18 cellular contexts compared by ENCODE assay signal in genomic region chr5:122089614-122090013, GRCh38. TPM values are rescaled to one million over a fixed set of nuclear protein-coding genes. Genes with fewer than 3 reads are reported as not detected.
DNase-seq lines count a peak whose midpoint lies in the region; ATAC-seq and TF ChIP-seq lines count a peak whose summit lies in the region.
"Had no signal": no experiment of that assay in that cellular context is flagged by ENCODE, and none has a peak within 500 bp of the region (broad histone marks: within the 10 kb centered on the region; RNA-seq: fewer than 3 reads in every experiment).

No MANE protein-coding gene starts in this region.

- H3K23ac ChIP-seq in H9 (ENCODE audit: insufficient read length, low read depth, low read length) = no peak overlapping the region

- H3K23me2 ChIP-seq in H9 (ENCODE audit: insufficient read length, low read depth, low read length, poor library complexity, severe bottlenecking) = no peaks in the 10 kb centered on the region

- H3K36me3 ChIP-seq in adipocyte (ENCODE audit: control insufficient read depth, insufficient read depth, low read length, severe bottlenecking) = no peaks in the 10 kb centered on the region

- DNase-seq in AG04449 (ENCODE audit: low read depth, low spot score) (peak; percentile 92), H9 (no peak), adipocyte (ENCODE audit: low read depth) (peak; percentile 56), foreskin fibroblast (peak; percentile 85 to 86), NCI-H2171 treated with DMSO at 0.1 percent for 48 hours (lab: John Stamatoyannopoulos, UW) (no peak), SIG-M5 treated with dmso at 0.1 percent for 504 hours (lab: John Stamatoyannopoulos, UW; ENCODE audit: unreplicated experiment) (no peak)
- no peak for DNase-seq in activated effector memory CD4-positive, alpha-beta T cell treated with anti-CD3 and anti-CD28 coated beads, Interleukin-2, amount 50 U/mL, for 16 hours
- DNase-seq: foreskin melanocyte; islet precursor cell; NCI-H1436; SIG-M5; stimulated activated CD4-positive, alpha-beta T cell treated with anti-CD3 and anti-CD28 coated beads, Interleukin-4, amount 100 ng/mL, for 1 hour; stimulated activated naive CD4-positive, alpha-beta T cell had no signal

- H3K14ac ChIP-seq in H9 (ENCODE audit: insufficient read depth, low read length) = no peak overlapping the region

- no peak overlapping the region for H2BK12ac ChIP-seq in H9 (ENCODE audit: insufficient read length, low read depth, low read length)

- WGBS in H9 (ENCODE audit: extremely low coverage, insufficient read length, low lambda C conversion rate) = no CpG with 5 or more reads among the region's 2 CpGs

- no peak overlapping the region for H2BK120ac ChIP-seq in H9 (ENCODE audit: low read depth, low read length, poor library complexity, severe bottlenecking)

- no peak overlapping the region for H3K56ac ChIP-seq in H9 (ENCODE audit: insufficient read length, low read depth, low read length)

- ATAC-seq in HG03571 (IDR thresholded peaks at IDR 0.05; ENCODE audit: unreplicated experiment) = no peak
- ATAC-seq: HCT116 had no signal

- H3K79me1 ChIP-seq in H9 (ENCODE audit: insufficient read depth, low read depth, low read length, poor library complexity, severe bottlenecking) = no peaks in the 10 kb centered on the region

- no peaks in the 10 kb centered on the region; the same call in 1 of the 2 replicates for H3K4me1 ChIP-seq in H9 (ENCODE audit: insufficient read depth, low read length)
- H3K4me1 ChIP-seq in adipocyte (ENCODE audit: control insufficient read depth, insufficient read depth, low read length) = peaks cover 45% of the 10 kb centered on the region

- H4K5ac ChIP-seq in H9 (ENCODE audit: insufficient read length, low read depth, low read length) = no peak overlapping the region

- H2BK5ac ChIP-seq in H9 (ENCODE audit: insufficient read length, low read length) = no peak overlapping the region

- no peak overlapping the region for H2AK5ac ChIP-seq in H9 (ENCODE audit: insufficient read length, low read length)

- H3K4me1 Mint-ChIP-seq in H9 = peaks cover 4 to 11% of the 10 kb centered on the region in 2 experiments
- H3K4me1 Mint-ChIP-seq: activated naive CD4-positive, alpha-beta T cell treated with anti-CD3 and anti-CD28 coated beads, Interleukin-2, amount 50 U/mL, for 24 hours had no signal

- H3K4me3 ChIP-seq in AG04449 (ENCODE audit: low read depth, low read length) (no peak overlapping the region), adipocyte (ENCODE audit: low read length) (no peak overlapping the region), foreskin fibroblast (ENCODE audit: low read depth in 1 of 2, low read length in 2 of 2) (no peak overlapping the region)

- no peak overlapping the region for H3K4me3 Mint-ChIP-seq in H9
- H3K4me3 Mint-ChIP-seq: activated naive CD4-positive, alpha-beta T cell treated with anti-CD3 and anti-CD28 coated beads, Interleukin-2, amount 50 U/mL, for 24 hours; dendritic cell treated with granulocyte-macrophage colony-stimulating factor and Interleukin-4, amounts not matched to agents 40 ng/mL and 50 ng/mL, for 4 days had no signal

- no peak overlapping the region for H2BK15ac ChIP-seq in H9 (ENCODE audit: low read depth, low read length)

- no peak overlapping the region for H3K18ac ChIP-seq in H9 (ENCODE audit: insufficient read length, low read depth, low read length)

- no peaks in the 10 kb centered on the region for H3K27me3 Mint-ChIP-seq in H9 (ENCODE audit: low read depth)
- H3K27me3 Mint-ChIP-seq: activated naive CD4-positive, alpha-beta T cell treated with anti-CD3 and anti-CD28 coated beads, Interleukin-2, amount 50 U/mL, for 24 hours; dendritic cell treated with granulocyte-macrophage colony-stimulating factor and Interleukin-4, amounts not matched to agents 40 ng/mL and 50 ng/mL, for 4 days had no signal

- H3K9ac ChIP-seq in H9 (ENCODE audit: extremely low read depth, insufficient read length, low read length) (no peak overlapping the region), adipocyte (ENCODE audit: low read length) (peak overlapping the region; percentile 24)

- no peak overlapping the region for H3K27ac ChIP-seq in H9 (ENCODE audit: insufficient read length, low read depth, low read length)
- H3K27ac ChIP-seq: VCaP had no signal

- H3T11ph ChIP-seq in H9 (ENCODE audit: low read length) = no peak overlapping the region

- CTCF ChIA-PET in AG04449 (lab: Yijun Ruan, JAX) = interaction anchor here (2.0 to 7.1 kb wide), 2 partner anchors 13 to 65 kb away, joined by 5 to 82 read pairs; partner anchors contain the start of gene LOX

- H2BK20ac ChIP-seq in H9 (ENCODE audit: low read depth, low read length, poor library complexity, severe bottlenecking) = no peak overlapping the region

- peak overlapping the region in 2 of 3 experiments; percentile 20 to 22; a peak in 1 of 7 replicates for H3K27ac Mint-ChIP-seq in H9
- H3K27ac Mint-ChIP-seq: activated naive CD4-positive, alpha-beta T cell treated with anti-CD3 and anti-CD28 coated beads, Interleukin-2, amount 50 U/mL, for 24 hours; dendritic cell treated with granulocyte-macrophage colony-stimulating factor and Interleukin-4, amounts not matched to agents 40 ng/mL and 50 ng/mL, for 4 days had no signal

- no peak overlapping the region for H3K4me2 ChIP-seq in H9 (ENCODE audit: insufficient read depth, insufficient read length, low read length)

- no peaks in the 10 kb centered on the region for H3K79me2 ChIP-seq in H9 (ENCODE audit: insufficient read depth, low read length)

- POLR2A ChIA-PET in AG04449 (lab: Yijun Ruan, JAX) = interaction anchor here (1.0 to 5.0 kb wide), 4 partner anchors 12 to 121 kb away, joined by 4 to 45 read pairs (median 6); partner anchors contain the start of gene LOX

- H3K4ac ChIP-seq in H9 (ENCODE audit: low read depth, low read length) = no peak overlapping the region

- H3K27me3 ChIP-seq in H9 (ENCODE audit: insufficient read depth, low read length) (no peaks in the 10 kb centered on the region), adipocyte (replicated peaks; ENCODE audit: control insufficient read depth, insufficient read depth, low read length) (no peaks in the 10 kb centered on the region)

- no peaks in the 10 kb centered on the region for H3K9me3 ChIP-seq in H9 (ENCODE audit: control insufficient read depth, low read depth, low read length)
- H3K9me3 ChIP-seq in adipocyte (ENCODE audit: control insufficient read depth, low read length) = no peaks in the 10 kb centered on the region

- H4K91ac ChIP-seq in H9 (ENCODE audit: insufficient read length, low read depth, low read length) = no peak overlapping the region

- H3K36me3 Mint-ChIP-seq in H9 (ENCODE audit: insufficient read depth in 1 of 3, low read depth in 3 of 3) = no peaks in the 10 kb centered on the region
- H3K36me3 Mint-ChIP-seq: activated naive CD4-positive, alpha-beta T cell treated with anti-CD3 and anti-CD28 coated beads, Interleukin-2, amount 50 U/mL, for 24 hours had no signal

- no peaks in the 10 kb centered on the region for H3K9me3 Mint-ChIP-seq in H9
- H3K9me3 Mint-ChIP-seq: activated naive CD4-positive, alpha-beta T cell treated with anti-CD3 and anti-CD28 coated beads, Interleukin-2, amount 50 U/mL, for 24 hours; dendritic cell treated with granulocyte-macrophage colony-stimulating factor and Interleukin-4, amounts not matched to agents 40 ng/mL and 50 ng/mL, for 4 days had no signal

- no peak overlapping the region for H4K8ac ChIP-seq in H9 (replicated peaks; ENCODE audit: insufficient read length, low read depth, low read length)

- no peak overlapping the region for H2AFZ ChIP-seq in H9 (ENCODE audit: low read length)

- no peak for TF ChIP-seq CTCF in AG04449 (IDR thresholded peaks at IDR 0.05; ENCODE audit: insufficient read depth, low read length, missing control alignments)
- no peak for TF ChIP-seq CTCF in H9 (conservative IDR thresholded peaks at IDR 0.05)
- TF ChIP-seq CTCF in foreskin fibroblast (IDR thresholded peaks at IDR 0.05; ENCODE audit: low read depth, low read length) = no peak

- H4K20me1 ChIP-seq in H9 (ENCODE audit: control insufficient read depth, insufficient read depth, insufficient read length) = no peaks in the 10 kb centered on the region

RNA-seq across cellular contexts. Expression of gene LOX, which starts 11.6 kb away (rescaled TPM):
- total RNA-seq in H9 (2021) = 0.61 and 0.79 TPM in 2 replicates

RNA-seq across cellular contexts. Expression of gene ZNF474, which starts 39.7 kb away (rescaled TPM):
- not detected in 2 replicates for total RNA-seq in H9 (2021)

Comparison
In these comparisons a context has a peak if more than half of its experiments do, and no peak if none do; other contexts are left out.
1. DNase-seq: peak in AG04449 (single experiment), adipocyte (single experiment) and foreskin fibroblast (2 of 2); none in H9 (single experiment), activated effector memory CD4-positive, alpha-beta T cell treated with anti-CD3 and anti-CD28 coated beads, Interleukin-2, amount 50 U/mL, for 16 hours (single experiment), NCI-H2171 treated with DMSO at 0.1 percent for 48 hours (single experiment) and SIG-M5 treated with dmso at 0.1 percent for 504 hours (single experiment).